Comparison of ENCODE assay signal across 8 cellular contexts in the genomic region with DNA sequence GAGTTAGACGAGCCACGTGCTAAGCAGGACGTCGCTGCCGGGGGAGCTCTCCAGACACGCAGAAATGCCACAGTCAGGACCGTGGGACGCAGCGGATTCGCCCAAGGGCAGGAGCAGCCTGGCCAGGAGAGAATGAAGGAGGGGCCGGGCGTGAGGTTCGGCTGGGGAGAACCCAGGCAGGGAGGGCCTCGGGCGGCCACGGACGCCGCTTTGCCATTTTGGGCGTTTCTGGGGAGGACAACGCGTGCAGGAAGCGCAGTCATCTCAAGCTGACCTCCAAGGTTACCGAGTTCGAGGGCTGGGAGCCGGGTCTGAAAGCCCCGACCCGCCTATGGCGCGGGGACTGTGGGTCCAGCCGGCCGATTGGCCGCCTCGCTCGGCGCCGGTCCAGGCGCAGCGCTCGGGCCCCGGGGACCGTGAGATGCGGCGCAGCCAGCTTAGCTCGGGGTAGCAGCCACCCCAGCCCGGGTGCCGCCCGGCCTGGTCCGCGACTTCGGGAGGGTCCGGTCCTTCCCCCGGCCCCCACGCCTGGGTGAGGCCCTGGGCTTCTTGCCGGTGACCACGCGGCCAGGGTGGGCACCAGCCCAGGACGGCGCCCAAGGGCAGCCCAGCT. TPM values are rescaled to one million over a fixed set of nuclear protein-coding genes. Genes with fewer than 3 reads are reported as not detected.
A peak's percentile ranks its signal among the peaks of the same experiment; 100 is the strongest.
DNase-seq lines count a peak whose midpoint lies in the region; ATAC-seq and TF ChIP-seq lines count a peak whose summit lies in the region.

No MANE protein-coding gene starts in this region.

- peak; percentile 13 for ATAC-seq in PC-3

- POLR2A ChIA-PET in Caco-2 (lab: Charles Lee) (interaction anchor here (0.6 to 1.8 kb wide), 15 partner anchors 14 to 393 kb away, joined by 3 to 24 read pairs (median 5); a partner anchor contains a TSS), HEK293 (lab: Yijun Ruan, JAX) (interaction anchor here (0.6 to 7.8 kb wide), 31 partner anchors 9 to 373 kb away, joined by 3 to 137 read pairs (median 5); a partner anchor contains a TSS), PC-3 (lab: Charles Lee; ENCODE audit: unreplicated experiment) (interaction anchor here (0.6 to 0.7 kb wide), 3 partner anchors 18 to 215 kb away, joined by 3 to 32 read pairs (median 7); no protein-coding TSS in a partner anchor)

- H3K27ac Mint-ChIP-seq in Caco-2 (ENCODE audit: unreplicated experiment): peak overlapping the region; percentile 100

- H3K27me3 ChIP-seq in Caco-2 (replicated peaks; ENCODE audit: control insufficient read depth, insufficient read depth, low read length) (no peaks in the 10 kb centered on the region), PC-3 (ENCODE audit: low read length) (no peaks in the 10 kb centered on the region)

- H3K4me1 ChIP-seq in Caco-2 (peaks cover 7% of the 10 kb centered on the region), HEK293 (ENCODE audit: control insufficient read depth, insufficient read depth, low read length) (0 out of 2 replicates have a peak, but pooled peaks cover 3% of the 10 kb centered on the region), PC-3 (ENCODE audit: insufficient read depth, low read length) (peaks cover 37% of the 10 kb centered on the region)

- TF ChIP-seq CTCF in Caco-2 (IDR thresholded peaks at IDR 0.05; ENCODE audit: insufficient read depth in 1 of 2, low read depth in 1 of 2, low read length in 1 of 2, severe bottlenecking in 1 of 2, unreplicated experiment in 1 of 2) (no peak), HEK293 (tag by site-specific recombination; IDR thresholded peaks at IDR 0.05) (no peak), PC-3 (conservative IDR thresholded peaks at IDR 0.05; ENCODE audit: low read depth, low read length) (no peak), astrocyte of the cerebellum (IDR thresholded peaks at IDR 0.05; ENCODE audit: low read depth, low read length, missing control alignments) (no peak)

- peak overlapping the region; percentile 91 for H3K4me2 ChIP-seq in PC-3 (ENCODE audit: low read length)

- peaks cover 32% of the 10 kb centered on the region for H3K79me2 ChIP-seq in PC-3 (ENCODE audit: low read length)

- DNase-seq in Caco-2: peak; percentile 69 to 79
- peak; percentile 44 for DNase-seq in PC-3
- DNase-seq in astrocyte of the cerebellum (ENCODE audit: low read depth): no peak
- peak; percentile 41 to 47 for DNase-seq in stimulated activated CD4-positive, alpha-beta T cell treated with anti-CD3 and anti-CD28 coated beads, Interleukin-2, amount 100 ng/mL, for 24 hours
- no peak for DNase-seq in NCI-H510A treated with DMSO at 0.1 percent for 48 hours (lab: John Stamatoyannopoulos, UW)
- DNase-seq in NCI-H524 treated with DMSO at 0.1 percent for 48 hours (lab: John Stamatoyannopoulos, UW): no peak

- peak overlapping the region; percentile 75 for H3K4me3 ChIP-seq in Caco-2 (ENCODE audit: low read depth, low read length)
- peak overlapping the region; percentile 40 for H3K4me3 ChIP-seq in HEK293 (ENCODE audit: low read depth, low read length)
- H3K4me3 ChIP-seq in PC-3 (ENCODE audit: low read length): peak overlapping the region; percentile 73
- peak overlapping the region; percentile 82 for H3K4me3 ChIP-seq in astrocyte of the cerebellum (ENCODE audit: low read depth, low read length)
- peak overlapping the region; percentile 79 for H3K4me3 ChIP-seq in iPS-18c (ENCODE audit: insufficient read depth, low read depth, low read length)

- H3K27ac ChIP-seq in HEK293 (ENCODE audit: extremely low read depth, low read depth, low read length) (peak overlapping the region; percentile 67; the same call in 1 of the 2 replicates), PC-3 (ENCODE audit: low read length) (peak overlapping the region; percentile 94)

- H3K36me3 ChIP-seq in Caco-2 (ENCODE audit: control insufficient read depth, insufficient read depth, low read length) (no peaks in the 10 kb centered on the region; the same call in 1 of the 2 replicates), HEK293 (ENCODE audit: control insufficient read depth in 2 of 2, insufficient read depth in 1 of 2, low read length in 2 of 2) (peaks cover 0 to 45% of the 10 kb centered on the region in 2 experiments; a peak in 1 of 3 replicates), PC-3 (ENCODE audit: low read depth, low read length) (no peaks in the 10 kb centered on the region)

- no peaks in the 10 kb centered on the region for H4K20me1 ChIP-seq in PC-3 (ENCODE audit: low read length)

- H3K4me1 Mint-ChIP-seq in Caco-2 (ENCODE audit: low read depth, unreplicated experiment): peaks cover 15% of the 10 kb centered on the region

- no peaks in the 10 kb centered on the region for H3F3A ChIP-seq in PC-3 (ENCODE audit: low read length, unreplicated experiment)

- H3K4me3 Mint-ChIP-seq in Caco-2 (ENCODE audit: unreplicated experiment): peak overlapping the region; percentile 100

- peak overlapping the region; percentile 99 for H3K9ac ChIP-seq in PC-3 (ENCODE audit: low read length)

- no TSS peak for BruUV-seq in Caco-2 (replicated peaks; lab: Mats Ljungman, UMichigan)
- BruUV-seq in PC-3 (replicated peaks; lab: Mats Ljungman, UMichigan): no TSS peak

- peak overlapping the region; percentile 61; the same call in 1 of the 2 replicates for H2AFZ ChIP-seq in PC-3 (ENCODE audit: low read length)

- intact Hi-C loops in Caco-2 (cut with micrococcal nuclease; ENCODE audit: unreplicated experiment) (loop anchor here (1.0 kb wide), 1 partner anchor 16 kb away; a partner anchor contains a TSS), PC-3 (cut with micrococcal nuclease) (loop anchor here (1.0 kb wide), 1 partner anchor 16 kb away; a partner anchor contains a TSS)

- no peaks in the 10 kb centered on the region for H3K9me2 ChIP-seq in PC-3 (replicated peaks; ENCODE audit: low read length)

- in situ Hi-C loops in astrocyte of the cerebellum (cut with HindIII; ENCODE audit: low sequenced_read_pairs): no loop called here

- H3K27me3 Mint-ChIP-seq in Caco-2 (ENCODE audit: insufficient read depth, unreplicated experiment): no peaks in the 10 kb centered on the region

- H3K9me3 ChIP-seq in Caco-2 (no peaks in the 10 kb centered on the region), HEK293 (ENCODE audit: control insufficient read depth, insufficient read depth, low read depth, low read length) (no peaks in the 10 kb centered on the region), PC-3 (ENCODE audit: low read length) (no peaks in the 10 kb centered on the region), iPS-18c (ENCODE audit: control insufficient read depth, insufficient read depth, low read length) (peaks cover 3% of the 10 kb centered on the region)

- H3K9me3 Mint-ChIP-seq in Caco-2 (ENCODE audit: unreplicated experiment): no peaks in the 10 kb centered on the region

- CTCF ChIA-PET in Caco-2 (lab: Charles Lee) (interaction anchor here (0.6 to 2.9 kb wide), 18 partner anchors 10 to 324 kb away, joined by 3 to 42 read pairs (median 6); a partner anchor contains a TSS), HEK293 (lab: Yijun Ruan, JAX) (interaction anchor here (0.6 to 5.9 kb wide), 16 partner anchors 9 to 349 kb away, joined by 3 to 34 read pairs (median 5); a partner anchor contains a TSS), PC-3 (lab: Charles Lee) (interaction anchor here (0.5 to 1.3 kb wide), 2 partner anchors 18 to 49 kb away, joined by 4 to 6 read pairs; no protein-coding TSS in a partner anchor)

- H3K36me3 Mint-ChIP-seq in Caco-2 (ENCODE audit: insufficient read depth, unreplicated experiment): peaks cover 22% of the 10 kb centered on the region

TF ChIP-seq in HEK293, 187 proteins besides CTCF, POLR2A, EP300 and RAD21:
- 0 out of 2 replicates have a peak, but pooled peaks have one; percentile 21 for TF ChIP-seq ZNF660 (tag by site-specific recombination; IDR thresholded peaks at IDR 0.05)
- 0 out of 2 replicates have a peak, but pooled peaks have one; percentile 24 for TF ChIP-seq ZSCAN30 (tag by site-specific recombination; IDR thresholded peaks at IDR 0.05)
- TF ChIP-seq ZNF292 (tag by site-specific recombination; IDR thresholded peaks at IDR 0.05; ENCODE audit: borderline replicate concordance, low read depth): no peak
- TF ChIP-seq ZNF549 (tag by site-specific recombination; IDR thresholded peaks at IDR 0.05): no peak

RNA-seq across cellular contexts. Expression of a gene that starts 0.8 kb away (rescaled TPM):
- total RNA-seq in Caco-2 (2022) (57.7 and 58.0 TPM in 2 replicates), PC-3 (2014; rRNA removed) (65.5 and 71.6 TPM in 2 replicates)

RNA-seq across cellular contexts. Expression of a gene that starts 8.7 kb away (rescaled TPM):
- total RNA-seq in Caco-2 (2022) (22.7 and 24.6 TPM in 2 replicates), PC-3 (2014; rRNA removed) (5.0 and 6.4 TPM in 2 replicates)

RNA-seq across cellular contexts. Expression of a gene that starts 15.7 kb away (rescaled TPM):
- total RNA-seq in Caco-2 (2022) (53.3 and 57.5 TPM in 2 replicates), PC-3 (2014; rRNA removed) (98.4 and 134 TPM in 2 replicates)

RNA-seq across cellular contexts. Expression of a gene that starts 28.5 kb away (rescaled TPM):
- total RNA-seq in Caco-2 (2022) (230 and 247 TPM in 2 replicates), PC-3 (2014; rRNA removed) (101 and 103 TPM in 2 replicates)

RNA-seq across cellular contexts. Expression of a gene that starts 32.2 kb away (rescaled TPM):
- total RNA-seq in Caco-2 (2022): 2.9 and 3.4 TPM in 2 replicates
- 0.92 and 1.3 TPM in 2 replicates for total RNA-seq in PC-3 (2014; rRNA removed)

Comparison
In these comparisons a context has a peak if more than half of its experiments do, and no peak if none do; other contexts are left out.
1. DNase-seq: peak in Caco-2 (2 of 2), PC-3 (single experiment) and stimulated activated CD4-positive, alpha-beta T cell treated with anti-CD3 and anti-CD28 coated beads, Interleukin-2, amount 100 ng/mL, for 24 hours (2 of 2); none in astrocyte of the cerebellum (single experiment), NCI-H510A treated with DMSO at 0.1 percent for 48 hours (single experiment) and NCI-H524 treated with DMSO at 0.1 percent for 48 hours (single experiment).
2. Peak in every context shown above with its lines, with median percentiles within 50 percentile points of each other: H3K4me3 ChIP-seq.